In genomic region chr17:27446569-27447301, GRCh38 we compare ENCODE assay signal across 13 cellular contexts. TPM values are rescaled to one million over a fixed set of nuclear protein-coding genes. Genes with fewer than 3 reads are reported as not detected.
DNase-seq lines count a peak whose midpoint lies in the region; ATAC-seq, FAIRE-seq and TF ChIP-seq lines count a peak whose summit lies in the region.
"Had no signal": no experiment of that assay in that cellular context is flagged by ENCODE, and none has a peak within 500 bp of the region (broad histone marks: within the 10 kb centered on the region; RNA-seq: fewer than 3 reads in every experiment).

No MANE protein-coding gene starts in this region.

- H3K27ac ChIP-seq in K562 (ENCODE audit: extremely low read depth, low read depth, low read length) (peak overlapping the region; percentile 68), lung (ENCODE audit: low read depth in 1 of 2, low read length in 1 of 2) (no peak overlapping the region)
- H3K27ac ChIP-seq: gastrocnemius medialis had no signal

- H3K27me3 Mint-ChIP-seq in nephron progenitor cell (ENCODE audit: low read depth, poor library complexity): peaks cover 26% of the 10 kb centered on the region

- TF ChIP-seq CTCF in K562 (IDR thresholded peaks at IDR 0.05 in 2 of 3, conservative IDR thresholded peaks at IDR 0.05 in 1 of 3; ENCODE audit: insufficient read depth in 2 of 3, low read depth in 1 of 3, low read length in 3 of 3) (no peak), lung (IDR thresholded peaks at IDR 0.05; ENCODE audit: control extremely low read depth, extremely low read depth) (no peak), nephron progenitor cell (IDR thresholded peaks at IDR 0.05) (no peak)

- BruUV-seq in K562 (replicated peaks; lab: Mats Ljungman, UMichigan): no TSS peak

- no peak overlapping the region for H3K4me3 Mint-ChIP-seq in nephron progenitor cell

- peak overlapping the region; percentile 67 for H3K4me2 ChIP-seq in K562 (ENCODE audit: insufficient read depth, low read length)

- H3K9me1 ChIP-seq in K562 (ENCODE audit: control insufficient read depth, insufficient read depth, low read length): no peaks in the 10 kb centered on the region

- FAIRE-seq in K562 (lab: Jason Lieb, UNC): peak; percentile 98
- FAIRE-seq: H1 had no signal

- intact Hi-C loops in K562 (cut with micrococcal nuclease): no loop called here

- TF ChIP-seq RAD21 in K562 (CRISPR knock-in tag; conservative IDR thresholded peaks at IDR 0.05 in 1 of 2, IDR thresholded peaks at IDR 0.05 in 1 of 2): no peak

- no peak overlapping the region for H3K27ac Mint-ChIP-seq in nephron progenitor cell

- H3K36me3 Mint-ChIP-seq in nephron progenitor cell (ENCODE audit: low read depth): no peaks in the 10 kb centered on the region

- 10% methylated on average over 6 of the region's 6 CpGs for WGBS in K562 (ENCODE audit: insufficient coverage, low coverage, missing lambda C conversion rate)
- 67 to 76% methylated on average over 6 of the region's 6 CpGs for WGBS in lung, 2 donors

- CTCF ChIA-PET in K562 (lab: Yijun Ruan, JAX; ENCODE audit: low intra/inter-chr PET ratio): no interaction called here

- no peaks in the 10 kb centered on the region for H4K20me1 ChIP-seq in K562 (replicated peaks; ENCODE audit: control insufficient read depth, insufficient read depth, low read length)

- peaks cover 3% of the 10 kb centered on the region for H3K4me1 Mint-ChIP-seq in nephron progenitor cell

- H3K4me3 ChIP-seq in K562 (no peak overlapping the region), lung (no peak overlapping the region)
- H3K4me3 ChIP-seq: gastrocnemius medialis had no signal

- H3K36me3 ChIP-seq in K562 (ENCODE audit: control insufficient read depth, insufficient read depth, low read length): no peaks in the 10 kb centered on the region
- H3K36me3 ChIP-seq in lung (ENCODE audit: control insufficient read depth in 2 of 2, insufficient read depth in 2 of 2, low read length in 2 of 2): no peaks in the 10 kb centered on the region
- H3K36me3 ChIP-seq: gastrocnemius medialis had no signal

- H3K27me3 ChIP-seq in K562 (ENCODE audit: control insufficient read depth in 2 of 2, insufficient read depth in 2 of 2, low read length in 2 of 2): no peaks in the 10 kb centered on the region
- no peaks in the 10 kb centered on the region for H3K27me3 ChIP-seq in lung (ENCODE audit: control insufficient read depth, insufficient read depth)
- H3K27me3 ChIP-seq: gastrocnemius medialis had no signal

- TF ChIP-seq POLR2A in K562 (conservative IDR thresholded peaks at IDR 0.05): no peak

- in situ Hi-C loops in K562 (cut with MboI): no loop called here

- DNase-seq in EL (peak; percentile 93), NCI-H226 (peak; percentile 90), K562 (ENCODE audit: extremely low read depth in 1 of 4, low spot score in 3 of 4) (peak; percentile 56 to 92 (median 68)), lung (ENCODE audit: low spot score) (no peak), NK-92 (lab: John Stamatoyannopoulos, UW; ENCODE audit: unreplicated experiment) (no peak), nephron progenitor cell (no peak), DMS79 treated with DMSO at 0.1 percent for 48 hours (lab: John Stamatoyannopoulos, UW) (no peak)
- no peak for DNase-seq in stimulated activated CD4-positive, alpha-beta T cell treated with anti-CD3 and anti-CD28 coated beads, Interleukin-4, amount 100 ng/mL, for 24 hours
- DNase-seq: gastrocnemius medialis; NCI-H1417 treated with DMSO at 0.1 percent for 48 hours; SIG-M5; stimulated activated naive CD4-positive, alpha-beta T cell treated with Interleukin-2 at 50 U/mL for 16 hours had no signal

- ATAC-seq in K562 (peak; percentile 79), lung (ENCODE audit: insufficient read depth, low FRiP score) (peak; percentile 27)
- ATAC-seq: gastrocnemius medialis had no signal

- H2AFZ ChIP-seq in K562 (ENCODE audit: low read depth, low read length): peak overlapping the region; percentile 67; the same call in 1 of the 2 replicates

- no peaks in the 10 kb centered on the region for H3K9me3 Mint-ChIP-seq in nephron progenitor cell

- peak; percentile 97 for TF ChIP-seq EP300 in K562 (IDR thresholded peaks at IDR 0.05; ENCODE audit: low read length)

- H3K9ac ChIP-seq in K562 (ENCODE audit: insufficient read depth in 1 of 2, low read depth in 2 of 2, low read length in 2 of 2): peak overlapping the region in 1 of 2 experiments; percentile 36; a peak in 1 of 4 replicates

- no peaks in the 10 kb centered on the region for H3K79me2 ChIP-seq in K562 (ENCODE audit: control insufficient read depth, insufficient read depth, low read length)

- peaks cover 37 to 46% of the 10 kb centered on the region in 2 experiments; a peak in 4 of 5 replicates for H3K4me1 ChIP-seq in K562 (replicated peaks in 1 of 2; ENCODE audit: control insufficient read depth in 2 of 2, insufficient read depth in 2 of 2, low read length in 2 of 2)
- peaks cover 0 to 2% of the 10 kb centered on the region in 2 donors for H3K4me1 ChIP-seq in lung (ENCODE audit: control insufficient read depth in 2 of 2, insufficient read depth in 2 of 2, low read length in 2 of 2)
- H3K4me1 ChIP-seq: gastrocnemius medialis had no signal

- POLR2A ChIA-PET in K562 (lab: Yijun Ruan, JAX): interaction anchor here (0.6 to 1.3 kb wide), 6 partner anchors 9 to 272 kb away, joined by 3 to 6 read pairs (median 4); no protein-coding TSS in a partner anchor

- no peaks in the 10 kb centered on the region for H3K9me3 ChIP-seq in K562 (replicated peaks; ENCODE audit: control insufficient read depth, insufficient read depth, low read depth, low read length)
- H3K9me3 ChIP-seq in lung (ENCODE audit: control insufficient read depth in 2 of 2, insufficient read depth in 1 of 2, low read length in 1 of 2): no peaks in the 10 kb centered on the region
- H3K9me3 ChIP-seq: gastrocnemius medialis had no signal

TF ChIP-seq in K562, 482 proteins besides CTCF, POLR2A, EP300 and RAD21 (continues in another document):
- TF ChIP-seq CHD1 (IDR thresholded peaks at IDR 0.05; ENCODE audit: low read length): no peak
- TF ChIP-seq ETV1 (tag; conservative IDR thresholded peaks at IDR 0.05; ENCODE audit: low read depth): no peak
- no peak; a peak in 1 of 3 replicates for TF ChIP-seq CBX3 (IDR thresholded peaks at IDR 0.05; ENCODE audit: borderline replicate concordance in 1 of 2, low read length in 2 of 2)
- TF ChIP-seq HMBOX1 (IDR thresholded peaks at IDR 0.05): peak; percentile 89
- TF ChIP-seq MEF2A (IDR thresholded peaks at IDR 0.05; ENCODE audit: control insufficient read depth, low read depth, low read length): no peak
- no peak for TF ChIP-seq RBM39 (optimal IDR thresholded peaks at IDR 0.05; ENCODE audit: low read depth, low read length)
- no peak for TF ChIP-seq ZNF583 (CRISPR knock-in tag; IDR thresholded peaks at IDR 0.05)
- peak; percentile 73; the same call in 1 of the 2 replicates for TF ChIP-seq CC2D1A (IDR thresholded peaks at IDR 0.05)

RNA-seq across cellular contexts. Expression of gene KSR1, which starts 9.5 kb away (rescaled TPM):
- total RNA-seq in K562 (2011; cell fraction: chromatin; rRNA removed; ENCODE audit: low replicate concordance): 221 and 371 TPM in 2 replicates
- 168 and 203 TPM in 2 replicates for total RNA-seq in K562 (2011; cell fraction: nucleolus; rRNA removed)
- total RNA-seq in K562 (2011; cell fraction: nucleoplasm; rRNA removed): 226 and 236 TPM in 2 replicates
- total RNA-seq in K562 (2014; rRNA removed) (17.8 and 18.2 TPM in 2 replicates), K562 (2014; rRNA removed; fragmentation: Illumina TruSeq; extraction: Trizol) (14.7 and 18.4 TPM in 2 replicates), K562 (2015; rRNA removed; fragmentation: Illumina TruSeq; extraction: Trizol) (9.6 and 10.9 TPM in 2 replicates), K562 (2021) (48.0 and 51.7 TPM in 2 replicates), lung (10 to 100 TPM; 46.0 to 70.0 TPM)
- polyA plus RNA-seq in K562 (2011; rRNA removed) (16.4 and 20.2 TPM in 2 replicates), K562 (2014; fragmentation: Illumina TruSeq; extraction: Trizol) (36.9 and 38.0 TPM in 2 replicates), K562 (2014; fragmentation: Nextera tagmentation; extraction: Ambion mirVana) (1 to 10 TPM; 1.4 TPM), K562 (2014; rRNA removed) (29.4 and 33.6 TPM in 2 replicates), lung (10 to 100 TPM; 26.8 to 38.7 TPM)
- 9.1 and 16.1 TPM in 2 replicates for polyA plus RNA-seq in K562 (2011; cell fraction: cytosol; rRNA removed)
- polyA plus RNA-seq in K562 (2011; cell fraction: nucleus; rRNA removed): 52.3 and 120 TPM in 2 replicates
- polyA plus RNA-seq in K562 (2012): 27.7 and 56.2 TPM in 2 replicates
- polyA minus RNA-seq in K562 (2011; rRNA and poly(A)+ RNA removed): 19.1 and 30.3 TPM in 2 replicates
- 12.2 and 19.3 TPM in 2 replicates for polyA minus RNA-seq in K562 (2011; cell fraction: cytosol; rRNA and poly(A)+ RNA removed)
- polyA minus RNA-seq in K562 (2011; cell fraction: nucleus; rRNA and poly(A)+ RNA removed): 31.8 and 39.9 TPM in 2 replicates

Comparison
In these comparisons a context has a peak if more than half of its experiments do, and no peak if none do; other contexts are left out.
1. DNase-seq: peak in EL (single experiment), NCI-H226 (single experiment) and K562 (4 of 4); none in lung (single experiment), NK-92 (single experiment), stimulated activated CD4-positive, alpha-beta T cell treated with anti-CD3 and anti-CD28 coated beads, Interleukin-4, amount 100 ng/mL, for 24 hours (single experiment), nephron progenitor cell (single experiment) and DMS79 treated with DMSO at 0.1 percent for 48 hours (single experiment).